Comparison of ENCODE assay signal across 2 cellular contexts in genomic region chr3:195681458-195682103, GRCh38. TPM values are rescaled to one million over a fixed set of nuclear protein-coding genes. Genes with fewer than 3 reads are reported as not detected.
"Had no signal": no experiment of that assay in that cellular context is flagged by ENCODE, and none has a peak within 500 bp of the region (broad histone marks: within the 10 kb centered on the region; RNA-seq: fewer than 3 reads in every experiment).

No MANE protein-coding gene starts in this region.

RNA-seq across cellular contexts. Expression of gene MUC20, which starts 39.2 kb away (rescaled TPM):
- total RNA-seq: GM23248, HT1080 had no signal
- polyA plus RNA-seq: GM23248 had no signal
